In genomic region chr20:39986231-39986904, GRCh38 we compare ENCODE assay signal across 9 cellular contexts.
A peak's percentile ranks its signal among the peaks of the same experiment; 100 is the strongest.
DNase-seq lines count a peak whose midpoint lies in the region; ATAC-seq and TF ChIP-seq lines count a peak whose summit lies in the region.
"Had no signal": no experiment of that assay in that cellular context is flagged by ENCODE, and none has a peak within 500 bp of the region (broad histone marks: within the 10 kb centered on the region; RNA-seq: fewer than 3 reads in every experiment).

No MANE protein-coding gene starts in this region.

- no peak for TF ChIP-seq CTCF in omental fat pad (IDR thresholded peaks at IDR 0.05)

- peak in 8 of 14 donors; percentile 2 to 41 (median 15) for DNase-seq in C1 segment of cervical spinal cord (lab: John Stamatoyannopoulos, UW)
- DNase-seq in RPMI7951 (ENCODE audit: low read depth): peak; percentile 78
- peak; percentile 91 for DNase-seq in foreskin melanocyte
- DNase-seq in omental fat pad (ENCODE audit: low spot score): no peak
- DNase-seq in stimulated activated CD4-positive, alpha-beta T cell treated with anti-CD3 and anti-CD28 coated beads, Interleukin-4, amount 100 ng/mL, for 4 hours: no peak
- DNase-seq in HUDEP-2 (lab: John Stamatoyannopoulos, UW; ENCODE audit: unreplicated experiment in 76 of 76): no peak
- DNase-seq: NCI-H2029 treated with DMSO at 0.1 percent for 48 hours had no signal

- peak; percentile 78 for ATAC-seq in omental fat pad (ENCODE audit: low FRiP score)
- no peak for ATAC-seq in HG03108 (IDR thresholded peaks at IDR 0.05; ENCODE audit: unreplicated experiment)
- ATAC-seq in HG02852 (IDR thresholded peaks at IDR 0.05; ENCODE audit: unreplicated experiment): no peak

Comparison
In these comparisons a context has a peak if more than half of its experiments do, and no peak if none do; other contexts are left out.
1. DNase-seq: peak in C1 segment of cervical spinal cord (8 of 14), RPMI7951 (single experiment) and foreskin melanocyte (single experiment); none in omental fat pad (single experiment), stimulated activated CD4-positive, alpha-beta T cell treated with anti-CD3 and anti-CD28 coated beads, Interleukin-4, amount 100 ng/mL, for 4 hours (0 of 2) and HUDEP-2 (0 of 76).